In genomic region chr4:2042207-2042946, GRCh38 we compare ENCODE assay signal across 8 cellular contexts. TPM values are rescaled to one million over a fixed set of nuclear protein-coding genes. Genes with fewer than 3 reads are reported as not detected.
DNase-seq lines count a peak whose midpoint lies in the region; ATAC-seq and TF ChIP-seq lines count a peak whose summit lies in the region.

No MANE protein-coding gene starts in this region.

- DNase-seq in DMS53 (lab: John Stamatoyannopoulos, UW) (peak; percentile 77), DMS53 treated with DMSO at 0.1 percent for 48 hours (lab: John Stamatoyannopoulos, UW; ENCODE audit: unreplicated experiment) (no peak), HL-60 (ENCODE audit: low read depth in 1 of 2, low spot score in 1 of 2) (no peak), activated T-cell treated with anti-CD3 and anti-CD28 coated beads for 4 hours (peak; percentile 7), fibroblast of pulmonary artery (ENCODE audit: low read depth) (no peak), ureter (ENCODE audit: low spot score) (no peak)

- peaks cover 7% of the 10 kb centered on the region for H3K4me1 ChIP-seq in neuron (ENCODE audit: insufficient read depth, low read length)

- H3K36me3 ChIP-seq in neuron (ENCODE audit: insufficient read depth, low read length): peaks cover 3% of the 10 kb centered on the region

- H2AFZ ChIP-seq in neuron (ENCODE audit: low read depth, low read length): peak overlapping the region; percentile 62

- H3K9me3 ChIP-seq in neuron (ENCODE audit: low read length): peaks cover 7% of the 10 kb centered on the region

- TF ChIP-seq CTCF in HL-60 (IDR thresholded peaks at IDR 0.05; ENCODE audit: insufficient read depth, low read length): no peak
- TF ChIP-seq CTCF in fibroblast of pulmonary artery (IDR thresholded peaks at IDR 0.05; ENCODE audit: low read length, missing control alignments): no peak

- H3K27me3 ChIP-seq in HL-60 (ENCODE audit: insufficient read depth, poor library complexity, severe bottlenecking): peaks cover 22% of the 10 kb centered on the region
- peaks cover 4% of the 10 kb centered on the region for H3K27me3 ChIP-seq in neuron (ENCODE audit: insufficient read depth, low read length)

- peak overlapping the region; percentile 56; the same call in 1 of the 2 replicates for H3K27ac ChIP-seq in HL-60 (replicated peaks)

- H3K4me3 ChIP-seq in HL-60 (replicated peaks; ENCODE audit: insufficient read depth, low read length): peak overlapping the region; percentile 77
- H3K4me3 ChIP-seq in fibroblast of pulmonary artery (replicated peaks; ENCODE audit: low read depth, low read length): peak overlapping the region; percentile 77
- H3K4me3 ChIP-seq in neuron (ENCODE audit: low read length): peak overlapping the region; percentile 52

- no peak for ATAC-seq in GM18520 (IDR thresholded peaks at IDR 0.05; ENCODE audit: unreplicated experiment)

RNA-seq across cellular contexts. Expression of gene NAT8L, which starts 16.8 kb away (rescaled TPM):
- 0.16 TPM for total RNA-seq in ureter

RNA-seq across cellular contexts. Expression of gene NELFA, which starts 33.6 kb away (rescaled TPM):
- total RNA-seq in ureter: 50.7 TPM

Comparison
In these comparisons a context has a peak if more than half of its experiments do, and no peak if none do; other contexts are left out.
1. DNase-seq: peak in DMS53 (single experiment) and activated T-cell treated with anti-CD3 and anti-CD28 coated beads for 4 hours (single experiment); none in DMS53 treated with DMSO at 0.1 percent for 48 hours (single experiment), HL-60 (0 of 2), fibroblast of pulmonary artery (single experiment) and ureter (single experiment).
2. Peak in every context shown above with its lines, with median percentiles within 50 percentile points of each other: H3K4me3 ChIP-seq.